Comparison of ENCODE assay signal across 14 cellular contexts in the genomic region with DNA sequence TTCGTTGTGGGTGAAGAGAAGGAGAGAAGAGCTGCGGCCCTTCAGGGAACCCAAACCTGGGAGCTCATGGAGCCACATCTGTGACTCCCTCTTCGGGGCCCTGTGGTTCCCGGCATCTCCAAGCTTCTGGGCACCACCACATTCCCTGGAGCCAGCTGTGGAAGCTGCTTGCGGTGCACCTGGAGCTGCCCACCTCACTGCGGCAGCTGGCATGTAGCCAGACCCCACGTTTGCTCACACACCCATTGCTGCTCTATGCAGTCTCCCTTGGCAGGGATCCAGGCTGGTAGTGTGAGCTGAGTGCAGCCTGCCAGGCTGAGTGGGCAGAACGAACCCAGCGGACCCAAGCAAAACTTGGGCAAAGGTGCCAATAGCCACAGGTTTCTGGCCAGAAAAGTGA. TPM values are rescaled to one million over a fixed set of nuclear protein-coding genes. Genes with fewer than 3 reads are reported as not detected.
DNase-seq lines count a peak whose midpoint lies in the region; ATAC-seq and TF ChIP-seq lines count a peak whose summit lies in the region.
"Had no signal": no experiment of that assay in that cellular context is flagged by ENCODE, and none has a peak within 500 bp of the region (broad histone marks: within the 10 kb centered on the region; RNA-seq: fewer than 3 reads in every experiment).

No MANE protein-coding gene starts in this region.

- TF ChIP-seq POLR2A in thyroid gland (IDR thresholded peaks at IDR 0.05) = no peak

- no peaks in the 10 kb centered on the region for H3K9me3 ChIP-seq in thyroid gland
- H3K9me3 ChIP-seq: Peyer's patch had no signal

- no peaks in the 10 kb centered on the region for H3K27me3 ChIP-seq in foreskin keratinocyte
- no peaks in the 10 kb centered on the region for H3K27me3 ChIP-seq in thyroid gland
- H3K27me3 ChIP-seq: Peyer's patch had no signal

- WGBS in thyroid gland, 2 donors = 42 to 58% methylated on average over 6 to 9 of the region's 9 CpGs

- H3K4me1 ChIP-seq in foreskin keratinocyte (peaks cover 27% of the 10 kb centered on the region), thyroid gland (peaks cover 8 to 15% of the 10 kb centered on the region in 2 donors)

- no peak overlapping the region for H3K4me3 ChIP-seq in thyroid gland (replicated peaks in 1 of 3)
- H3K4me3 ChIP-seq: coronary artery, Peyer's patch had no signal

- CTCF ChIA-PET in activated naive CD4-positive, alpha-beta T cell treated with anti-CD3 and anti-CD28 coated beads for 36 hours (lab: Charles Lee) = interaction anchor here (2.5 kb wide), 1 partner anchor 19 kb away, joined by 7 read pairs; no protein-coding TSS in a partner anchor

- no peaks in the 10 kb centered on the region for H3K36me3 ChIP-seq in thyroid gland
- H3K36me3 ChIP-seq: Peyer's patch had no signal

- peaks cover 2% of the 10 kb centered on the region for H3K27me3 Mint-ChIP-seq in activated naive CD4-positive, alpha-beta T cell treated with anti-CD3 and anti-CD28 coated beads for 36 hours (ENCODE audit: low read depth)
- H3K27me3 Mint-ChIP-seq: activated naive CD8-positive, alpha-beta T cell had no signal

- H3K9me3 Mint-ChIP-seq in activated naive CD4-positive, alpha-beta T cell treated with anti-CD3 and anti-CD28 coated beads for 36 hours = no peaks in the 10 kb centered on the region

- no peaks in the 10 kb centered on the region for H3K36me3 Mint-ChIP-seq in activated naive CD4-positive, alpha-beta T cell treated with anti-CD3 and anti-CD28 coated beads for 36 hours (ENCODE audit: low read depth)
- H3K36me3 Mint-ChIP-seq: activated naive CD8-positive, alpha-beta T cell; stimulated activated memory B cell treated with anti-CD40 and anti-IgM and Interleukin-4, amounts not matched to agents 10 μg/mL and 1 μg/mL and 100 μg/mL, for 72 hours had no signal

- intact Hi-C loops in thyroid gland (cut with DNase I) = no loop called here
- intact Hi-C loops in activated naive CD4-positive, alpha-beta T cell treated with anti-CD3 and anti-CD28 coated beads for 36 hours (cut with micrococcal nuclease) = loop anchor here (5.0 kb wide), 1 partner anchor 155 kb away; no protein-coding TSS in a partner anchor

- no peak overlapping the region for H3K27ac Mint-ChIP-seq in activated naive CD4-positive, alpha-beta T cell treated with anti-CD3 and anti-CD28 coated beads for 36 hours
- H3K27ac Mint-ChIP-seq: activated naive CD8-positive, alpha-beta T cell; stimulated activated memory B cell treated with anti-CD40 and anti-IgM and Interleukin-4, amounts not matched to agents 10 μg/mL and 1 μg/mL and 100 μg/mL, for 72 hours had no signal

- H3K4me1 Mint-ChIP-seq in activated naive CD4-positive, alpha-beta T cell treated with anti-CD3 and anti-CD28 coated beads for 36 hours (ENCODE audit: low read depth) = peaks cover 16% of the 10 kb centered on the region

- ATAC-seq in foreskin keratinocyte = peak; percentile 30
- ATAC-seq: stimulated activated memory B cell treated with anti-CD40 and anti-IgM and Interleukin-4, amounts not matched to agents 10 μg/mL and 1 μg/mL and 100 μg/mL, for 72 hours had no signal

- H3K27ac ChIP-seq in foreskin keratinocyte (no peak overlapping the region), thyroid gland (no peak overlapping the region)
- H3K27ac ChIP-seq: coronary artery, Peyer's patch had no signal

- H3K4me3 Mint-ChIP-seq in activated naive CD4-positive, alpha-beta T cell treated with anti-CD3 and anti-CD28 coated beads for 36 hours = no peak overlapping the region
- H3K4me3 Mint-ChIP-seq: activated naive CD8-positive, alpha-beta T cell; stimulated activated memory B cell treated with anti-CD40 and anti-IgM and Interleukin-4, amounts not matched to agents 10 μg/mL and 1 μg/mL and 100 μg/mL, for 72 hours had no signal

- TF ChIP-seq CTCF in foreskin keratinocyte (conservative IDR thresholded peaks at IDR 0.05) (no peak), thyroid gland (IDR thresholded peaks at IDR 0.05) (no peak)

- DNase-seq in NCI-H2196 (lab: John Stamatoyannopoulos, UW; ENCODE audit: unreplicated experiment) (peak; percentile 36), NCI-H2196 treated with DMSO at 0.1 percent for 48 hours (lab: John Stamatoyannopoulos, UW; ENCODE audit: unreplicated experiment) (no peak), NCI-H69 (lab: John Stamatoyannopoulos, UW) (peak; percentile 88), foreskin keratinocyte (peak; percentile 40 to 62), thyroid gland (peak; percentile 92 to 94), GM19238 (ENCODE audit: insufficient read length, low spot score) (no peak), RKO (ENCODE audit: low spot score) (no peak)
- no peak for DNase-seq in activated naive CD4-positive, alpha-beta T cell treated with anti-CD3 and anti-CD28 coated beads for 36 hours
- DNase-seq: H7, MM.1S had no signal

RNA-seq across cellular contexts. Expression of gene PLA2G4E, which starts 16.8 kb away (rescaled TPM):
- 0.07 and 0.14 TPM in 2 replicates for total RNA-seq in foreskin keratinocyte
- polyA plus RNA-seq in foreskin keratinocyte = 0.04 TPM in 2 replicates
- not detected for total RNA-seq in thyroid gland
- total RNA-seq in activated naive CD4-positive, alpha-beta T cell treated with anti-CD3 and anti-CD28 coated beads for 36 hours = not detected
- total RNA-seq: H7 had no signal

RNA-seq across cellular contexts. Expression of gene PLA2G4D, which starts 56.7 kb away (rescaled TPM):
- 0.07 and 0.14 TPM in 2 replicates for total RNA-seq in foreskin keratinocyte
- 0.08 and 0.09 TPM in 2 replicates for polyA plus RNA-seq in foreskin keratinocyte
- total RNA-seq in thyroid gland = not detected
- not detected for total RNA-seq in activated naive CD4-positive, alpha-beta T cell treated with anti-CD3 and anti-CD28 coated beads for 36 hours
- total RNA-seq: Peyer's patch had no signal

Comparison
In these comparisons a context has a peak if more than half of its experiments do, and no peak if none do; other contexts are left out.
1. DNase-seq: peak in NCI-H2196 (single experiment), NCI-H69 (single experiment), foreskin keratinocyte (2 of 2) and thyroid gland (2 of 2); none in NCI-H2196 treated with DMSO at 0.1 percent for 48 hours (single experiment), GM19238 (single experiment), activated naive CD4-positive, alpha-beta T cell treated with anti-CD3 and anti-CD28 coated beads for 36 hours (single experiment) and RKO (single experiment).